23 cellular contexts compared by ENCODE assay signal in genomic region chr5:145350501-145350900, GRCh38.
DNase-seq lines count a peak whose midpoint lies in the region; ATAC-seq and TF ChIP-seq lines count a peak whose summit lies in the region.
"Had no signal": no experiment of that assay in that cellular context is flagged by ENCODE, and none has a peak within 500 bp of the region (broad histone marks: within the 10 kb centered on the region; RNA-seq: fewer than 3 reads in every experiment).

No MANE protein-coding gene starts in this region.

- H2AFZ ChIP-seq in mammary epithelial cell (ENCODE audit: low read depth, low read length), result no peak overlapping the region
- H2AFZ ChIP-seq: neural progenitor cell had no signal

- H3K4me2 ChIP-seq in mammary epithelial cell (ENCODE audit: insufficient read depth, low read depth, low read length), result no peak overlapping the region
- H3K4me2 ChIP-seq: neural progenitor cell had no signal

- H3K36me3 ChIP-seq in mammary epithelial cell (ENCODE audit: insufficient read depth, low read length) (no peaks in the 10 kb centered on the region), kidney epithelial cell (ENCODE audit: control insufficient read depth, insufficient read depth, low read length) (no peaks in the 10 kb centered on the region), gastrocnemius medialis (no peaks in the 10 kb centered on the region), vagina (no peaks in the 10 kb centered on the region)
- H3K36me3 ChIP-seq in effector memory CD4-positive, alpha-beta T cell (ENCODE audit: control insufficient read depth, insufficient read depth, low read length), result no peaks in the 10 kb centered on the region
- H3K36me3 ChIP-seq: left ventricle myocardium inferior, neural progenitor cell, prostate gland, spleen had no signal

- H3K4me3 ChIP-seq in mammary epithelial cell (replicated peaks in 1 of 3; ENCODE audit: insufficient read depth in 1 of 3, low read depth in 2 of 3, low read length in 3 of 3), result no peak overlapping the region
- H3K4me3 ChIP-seq in kidney epithelial cell (ENCODE audit: low read depth, low read length), result no peak overlapping the region
- no peak overlapping the region for H3K4me3 ChIP-seq in gastrocnemius medialis
- no peak overlapping the region for H3K4me3 ChIP-seq in effector memory CD4-positive, alpha-beta T cell (ENCODE audit: insufficient read depth, low read depth, low read length, poor library complexity, severe bottlenecking)
- H3K4me3 ChIP-seq in vagina, result no peak overlapping the region
- H3K4me3 ChIP-seq: left ventricle myocardium inferior, neural progenitor cell, prostate gland, spleen had no signal

- no TSS peak for BruUV-seq in mammary epithelial cell (replicated peaks; lab: Mats Ljungman, UMichigan)

- CTCF ChIA-PET in mammary epithelial cell (lab: Charles Lee; ENCODE audit: low non-redundant PET), result no interaction called here

- intact Hi-C loops in mammary epithelial cell (cut with micrococcal nuclease) (no loop called here), gastrocnemius medialis (cut with DNase I; ENCODE audit: low total_unique reads) (no loop called here), vagina (cut with DNase I) (no loop called here)

- H3K79me2 ChIP-seq in mammary epithelial cell (ENCODE audit: insufficient read depth, low read length), result no peaks in the 10 kb centered on the region

- H3K27ac ChIP-seq in mammary epithelial cell (ENCODE audit: insufficient read depth, low read depth, low read length) (no peak overlapping the region), gastrocnemius medialis (no peak overlapping the region), vagina (no peak overlapping the region)
- no peak overlapping the region for H3K27ac ChIP-seq in effector memory CD4-positive, alpha-beta T cell (ENCODE audit: insufficient read depth, low read length, poor library complexity, severe bottlenecking)
- H3K27ac ChIP-seq: left ventricle myocardium inferior, neural progenitor cell, prostate gland, spleen had no signal

- TF ChIP-seq CTCF in mammary epithelial cell (conservative IDR thresholded peaks at IDR 0.05 in 1 of 2, IDR thresholded peaks at IDR 0.05 in 1 of 2; ENCODE audit: extremely low read depth in 1 of 2, insufficient read depth in 1 of 2, low read depth in 1 of 2, low read length in 2 of 2), result no peak
- no peak for TF ChIP-seq CTCF in kidney epithelial cell (IDR thresholded peaks at IDR 0.05; ENCODE audit: insufficient read depth, low read length, poor library complexity, severe bottlenecking)
- no peak for TF ChIP-seq CTCF in gastrocnemius medialis (IDR thresholded peaks at IDR 0.05 in 4 of 5, conservative IDR thresholded peaks at IDR 0.05 in 1 of 5)
- TF ChIP-seq CTCF in vagina (IDR thresholded peaks at IDR 0.05), result no peak

- in situ Hi-C loops in Caki2 (cut with HindIII; ENCODE audit: low pct_unique_long_range_greater_than_20kb, low sequenced_read_pairs), result no loop called here
- in situ Hi-C loops in mammary epithelial cell (cut with MboI; ENCODE audit: low sequenced_read_pairs in 2 of 2), result no loop called here
- in situ Hi-C loops in gastrocnemius medialis (cut with MboI; ENCODE audit: low sequenced_read_pairs in 4 of 4), result no loop called here

- H3K9ac ChIP-seq in mammary epithelial cell (ENCODE audit: insufficient read depth, low read length), result no peak overlapping the region
- H3K9ac ChIP-seq: neural progenitor cell had no signal

- peak; percentile 50 for DNase-seq in Caki2 (ENCODE audit: low read depth)
- DNase-seq in M059J (ENCODE audit: low read depth), result peak; percentile 81
- peak; percentile 78 for DNase-seq in mammary epithelial cell
- peak; percentile 34 for DNase-seq in kidney epithelial cell (ENCODE audit: low read depth)
- DNase-seq in gastrocnemius medialis, result no peak
- no peak for DNase-seq in effector memory CD4-positive, alpha-beta T cell
- DNase-seq in vagina (ENCODE audit: extremely low spot score in 2 of 2), result no peak
- DNase-seq: ACHN; activated CD4-positive, alpha-beta T cell treated with anti-CD3 and anti-CD28 coated beads, Interleukin-2, amount 50 U/mL, for 48 hours; activated naive CD4-positive, alpha-beta T cell; activated T-cell treated with anti-CD3 and anti-CD28 coated beads for 4 hours; aorta; CD8-positive, alpha-beta T cell; cortex of kidney; DMS79; left ventricle myocardium inferior; NCI-H1436; SIG-M5; spleen; substantia nigra had no signal

- no peak for ATAC-seq in gastrocnemius medialis
- ATAC-seq in GM19463 (IDR thresholded peaks at IDR 0.05; ENCODE audit: unreplicated experiment), result no peak
- ATAC-seq: CD8-positive, alpha-beta T cell had no signal

- WGBS in mammary epithelial cell (ENCODE audit: low coverage, missing lambda C conversion rate), result 92% methylated on average over 1 of the region's 1 CpG

- H3K27me3 ChIP-seq in mammary epithelial cell (ENCODE audit: insufficient read depth, low read length), result no peaks in the 10 kb centered on the region
- no peaks in the 10 kb centered on the region for H3K27me3 ChIP-seq in kidney epithelial cell (ENCODE audit: control insufficient read depth, insufficient read depth, low read length)
- no peaks in the 10 kb centered on the region for H3K27me3 ChIP-seq in gastrocnemius medialis
- H3K27me3 ChIP-seq in effector memory CD4-positive, alpha-beta T cell (replicated peaks; ENCODE audit: control insufficient read depth, insufficient read depth, low read length, poor library complexity, severe bottlenecking), result no peaks in the 10 kb centered on the region
- H3K27me3 ChIP-seq in vagina, result no peaks in the 10 kb centered on the region
- H3K27me3 ChIP-seq: neural progenitor cell, spleen had no signal

- dilution Hi-C loops in mammary epithelial cell (cut with HindIII; ENCODE audit: low sequenced_read_pairs), result no loop called here

- H4K20me1 ChIP-seq in mammary epithelial cell (ENCODE audit: insufficient read depth, low read length), result no peaks in the 10 kb centered on the region

- peaks cover 10% of the 10 kb centered on the region for H3K4me1 ChIP-seq in mammary epithelial cell (ENCODE audit: insufficient read depth, low read length)
- H3K4me1 ChIP-seq in gastrocnemius medialis, result no peaks in the 10 kb centered on the region
- H3K4me1 ChIP-seq in effector memory CD4-positive, alpha-beta T cell (ENCODE audit: control insufficient read depth, insufficient read depth, low read length, poor library complexity, severe bottlenecking), result no peaks in the 10 kb centered on the region
- H3K4me1 ChIP-seq in vagina, result no peaks in the 10 kb centered on the region
- H3K4me1 ChIP-seq: neural progenitor cell, prostate gland, spleen had no signal

- H3K9me3 ChIP-seq in mammary epithelial cell (replicated peaks; ENCODE audit: insufficient read depth, low read length) (no peaks in the 10 kb centered on the region), gastrocnemius medialis (no peaks in the 10 kb centered on the region), vagina (no peaks in the 10 kb centered on the region)
- H3K9me3 ChIP-seq in effector memory CD4-positive, alpha-beta T cell (ENCODE audit: control insufficient read depth, low read length), result peaks cover 3% of the 10 kb centered on the region
- H3K9me3 ChIP-seq: left ventricle myocardium inferior, prostate gland had no signal

- no peak for TF ChIP-seq POLR2A in gastrocnemius medialis (IDR thresholded peaks at IDR 0.05)
- TF ChIP-seq POLR2A in vagina (IDR thresholded peaks at IDR 0.05), result no peak

Comparison
In these comparisons a context has a peak if more than half of its experiments do, and no peak if none do; other contexts are left out.
1. DNase-seq: peak in Caki2 (single experiment), M059J (single experiment), mammary epithelial cell (single experiment) and kidney epithelial cell (single experiment); none in gastrocnemius medialis (0 of 2), effector memory CD4-positive, alpha-beta T cell (0 of 3) and vagina (0 of 2).